ENCODE assay signal across 28 cellular contexts in genomic region chr2:62464608-62465007, GRCh38. TPM values are rescaled to one million over a fixed set of nuclear protein-coding genes. Genes with fewer than 3 reads are reported as not detected.
"Had no signal": no experiment of that assay in that cellular context is flagged by ENCODE, and none has a peak within 500 bp of the region (broad histone marks: within the 10 kb centered on the region; RNA-seq: fewer than 3 reads in every experiment).

No MANE protein-coding gene starts in this region.

- H3K27me3 Mint-ChIP-seq: activated B cell treated with CpG ODN at 0.5 μM for 24 hours; activated CD4-positive, alpha-beta T cell treated with anti-CD3 and anti-CD28 coated beads for 36 hours; activated naive CD8-positive, alpha-beta T cell; central memory CD8-positive, alpha-beta T cell; naive B cell had no signal

- H3K4me1 ChIP-seq: adrenal gland, ascending aorta, psoas muscle had no signal

- H3K4me3 Mint-ChIP-seq: activated B cell treated with CpG ODN at 0.5 μM for 24 hours; activated CD4-positive, alpha-beta T cell treated with anti-CD3 and anti-CD28 coated beads for 36 hours; activated naive CD8-positive, alpha-beta T cell; activated T-cell treated with anti-CD3 and anti-CD28 coated beads, Interleukin-2, amount 50 U/mL, for 4 hours; central memory CD8-positive, alpha-beta T cell; effector memory CD8-positive, alpha-beta T cell; naive B cell had no signal

- DNase-seq: activated B cell treated with CpG ODN at 0.5 μM for 24 hours; activated CD4-positive, alpha-beta T cell treated with anti-CD3 and anti-CD28 coated beads for 36 hours; activated CD4-positive, alpha-beta T cell treated with anti-CD3 and anti-CD28 coated beads, Interleukin-2, amount 50 U/mL, for 4 hours; activated CD8-positive, alpha-beta memory T cell treated with anti-CD3 and anti-CD28 coated beads for 24 hours; activated CD8-positive, alpha-beta memory T cell treated with anti-CD3 and anti-CD28 coated beads, Interleukin-2, amount 50 U/mL, for 48 hours; activated naive CD4-positive, alpha-beta T cell; activated T-cell treated with anti-CD3 and anti-CD28 coated beads, Interleukin-2, amount 50 U/mL, for 4 hours; adrenal gland; effector memory CD8-positive, alpha-beta T cell; heart left ventricle; left lung; naive B cell; ovary; psoas muscle; stimulated activated CD4-positive, alpha-beta T cell treated with anti-CD3 and anti-CD28 coated beads, Interleukin-4, amount 100 ng/mL, for 4 hours; stimulated activated naive CD8-positive, alpha-beta T cell treated with anti-CD3 and anti-CD28 coated beads, Interleukin-15, Interleukin-2, amounts not matched to agents 100 U/mL and 50 U/mL, for 24 hours; T-helper 1 cell; T-helper 9 cell; upper lobe of right lung had no signal

- H3K9me3 ChIP-seq: adrenal gland, ascending aorta, esophagus muscularis mucosa, gastroesophageal sphincter, heart left ventricle, left lung, ovary, psoas muscle, right atrium auricular region, upper lobe of right lung had no signal

- ATAC-seq: activated CD4-positive, alpha-beta T cell treated with anti-CD3 and anti-CD28 coated beads for 36 hours; activated T-cell treated with anti-CD3 and anti-CD28 coated beads, Interleukin-2, amount 50 U/mL, for 4 hours; effector memory CD8-positive, alpha-beta T cell; gastroesophageal sphincter; heart left ventricle; left lung; psoas muscle; stimulated activated naive CD8-positive, alpha-beta T cell treated with anti-CD3 and anti-CD28 coated beads, Interleukin-15, Interleukin-2, amounts not matched to agents 100 U/mL and 50 U/mL, for 24 hours; upper lobe of right lung had no signal

- H3K4me1 Mint-ChIP-seq: activated B cell treated with CpG ODN at 0.5 μM for 24 hours; activated CD4-positive, alpha-beta T cell treated with anti-CD3 and anti-CD28 coated beads for 36 hours; central memory CD8-positive, alpha-beta T cell had no signal

- H3K27ac Mint-ChIP-seq: activated B cell treated with CpG ODN at 0.5 μM for 24 hours; activated CD4-positive, alpha-beta T cell treated with anti-CD3 and anti-CD28 coated beads for 36 hours; activated naive CD8-positive, alpha-beta T cell; activated T-helper 2 cell treated with anti-CD3 and anti-CD28 coated beads, Interferon-gamma antibody, Interleukin-2, Interleukin-4, amounts not matched to agents 10 μg/mL and 5 μg/mL and 100 μg/mL, durations not matched to agents 14 hours and 24 hours and 36 hours; effector memory CD8-positive, alpha-beta T cell had no signal

- FAIRE-seq: colon had no signal

- H3K36me3 Mint-ChIP-seq: activated naive CD8-positive, alpha-beta T cell; naive B cell had no signal

- H3K36me3 ChIP-seq: adrenal gland, ascending aorta, esophagus muscularis mucosa, gastroesophageal sphincter, heart left ventricle, left lung, ovary, right atrium auricular region, upper lobe of right lung had no signal

- H3K27ac ChIP-seq: adrenal gland, ascending aorta, esophagus muscularis mucosa, gastroesophageal sphincter, heart left ventricle, left lung, ovary, psoas muscle, right atrium auricular region, upper lobe of right lung had no signal

- H3K9me3 Mint-ChIP-seq: activated B cell treated with CpG ODN at 0.5 μM for 24 hours; activated T-cell treated with anti-CD3 and anti-CD28 coated beads, Interleukin-2, amount 50 U/mL, for 4 hours; activated T-helper 2 cell treated with anti-CD3 and anti-CD28 coated beads, Interferon-gamma antibody, Interleukin-2, Interleukin-4, amounts not matched to agents 10 μg/mL and 5 μg/mL and 100 μg/mL, durations not matched to agents 14 hours and 24 hours and 36 hours; central memory CD8-positive, alpha-beta T cell; effector memory CD8-positive, alpha-beta T cell; naive B cell had no signal

- H3K4me3 ChIP-seq: adrenal gland, ascending aorta, esophagus muscularis mucosa, gastroesophageal sphincter, heart left ventricle, left lung, lung, ovary, psoas muscle, right atrium auricular region, upper lobe of right lung had no signal

- H3K27me3 ChIP-seq: adrenal gland, ascending aorta, esophagus muscularis mucosa, gastroesophageal sphincter, heart left ventricle, left lung, ovary, right atrium auricular region, upper lobe of right lung had no signal

RNA-seq across cellular contexts. Expression of gene TMEM17, which starts 41.4 kb away (rescaled TPM):
- total RNA-seq: activated B cell treated with CpG ODN at 0.5 μM for 24 hours; activated T-helper 2 cell treated with anti-CD3 and anti-CD28 coated beads, Interferon-gamma antibody, Interleukin-2, Interleukin-4, amounts not matched to agents 10 μg/mL and 5 μg/mL and 100 μg/mL, durations not matched to agents 14 hours and 24 hours and 36 hours; ascending aorta had no signal
